ENCODE assay signal across 15 cellular contexts in the genomic region with DNA sequence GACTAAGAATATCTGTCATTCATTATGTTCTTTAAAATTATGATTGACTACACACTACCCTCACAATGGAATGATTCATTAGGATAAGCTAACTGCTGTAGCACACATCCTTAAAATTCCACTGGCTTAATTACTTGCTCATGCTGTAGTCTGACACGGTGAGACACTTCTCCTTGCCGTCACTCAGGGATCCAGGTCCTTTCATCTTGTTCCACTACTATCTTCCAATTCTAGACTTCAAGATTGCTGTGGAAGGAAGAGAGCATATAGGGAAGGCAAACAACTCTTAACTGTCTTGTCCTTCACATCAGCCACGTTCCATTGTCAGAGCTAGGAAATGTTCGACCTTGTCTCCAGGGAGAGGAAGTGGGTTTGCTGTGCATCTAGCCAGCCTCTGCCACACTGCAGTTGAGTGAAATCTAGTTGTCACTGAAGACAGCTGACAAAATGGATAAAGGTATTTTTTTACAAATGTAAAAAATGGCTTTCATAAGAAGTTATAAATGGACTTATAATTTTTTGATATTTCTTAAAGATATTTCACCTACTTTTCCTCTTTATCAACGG. TPM values are rescaled to one million over a fixed set of nuclear protein-coding genes. Genes with fewer than 3 reads are reported as not detected.
"Had no signal": no experiment of that assay in that cellular context is flagged by ENCODE, and none has a peak within 500 bp of the region (broad histone marks: within the 10 kb centered on the region; RNA-seq: fewer than 3 reads in every experiment).

No MANE protein-coding gene starts in this region.

- H3K27ac ChIP-seq: esophagus muscularis mucosa, left lung, right lobe of liver, spleen had no signal

- H3K4me1 ChIP-seq: esophagus muscularis mucosa, left lung, right lobe of liver, spleen had no signal

- H3K4me1 Mint-ChIP-seq: activated CD8-positive, alpha-beta memory T cell treated with anti-CD3 and anti-CD28 coated beads, Interleukin-2, amount 10 ng/mL, durations not matched to agents 7 days and 5 days; T-helper 17 cell had no signal

- H3K27me3 Mint-ChIP-seq: activated CD8-positive, alpha-beta memory T cell treated with anti-CD3 and anti-CD28 coated beads, Interleukin-2, amount 10 ng/mL, durations not matched to agents 7 days and 5 days had no signal

- H3K4me3 Mint-ChIP-seq: activated CD8-positive, alpha-beta memory T cell treated with anti-CD3 and anti-CD28 coated beads, Interleukin-2, amount 10 ng/mL, durations not matched to agents 7 days and 5 days; activated T-cell treated with anti-CD3 and anti-CD28 coated beads, Interleukin-2, amount 50 U/mL, for 24 hours; T-helper 17 cell had no signal

- H3K27ac Mint-ChIP-seq: activated CD8-positive, alpha-beta memory T cell treated with anti-CD3 and anti-CD28 coated beads, Interleukin-2, amount 10 ng/mL, durations not matched to agents 7 days and 5 days; activated naive CD4-positive, alpha-beta T cell treated with anti-CD3 and anti-CD28 coated beads, Interleukin-2, amount 50 U/mL, for 72 hours; activated T-cell treated with anti-CD3 and anti-CD28 coated beads, Interleukin-2, amount 50 U/mL, for 24 hours; T-helper 17 cell had no signal

- H3K36me3 ChIP-seq: esophagus muscularis mucosa, left lung, right lobe of liver, spleen had no signal

- H3K4me3 ChIP-seq: dorsolateral prefrontal cortex, esophagus muscularis mucosa, left lung, right lobe of liver, spleen had no signal

- DNase-seq: activated CD4-positive, alpha-beta T cell treated with anti-CD3 and anti-CD28 coated beads, Interleukin-2, amount 50 U/mL, for 48 hours; activated CD8-positive, alpha-beta memory T cell treated with anti-CD3 and anti-CD28 coated beads, Interleukin-2, amount 10 ng/mL, durations not matched to agents 7 days and 5 days; activated effector memory CD4-positive, alpha-beta T cell treated with anti-CD3 and anti-CD28 coated beads, Interleukin-2, amount 50 U/mL, for 16 hours; activated T-cell treated with anti-CD3 and anti-CD28 coated beads, Interleukin-2, amount 50 U/mL, for 24 hours; amniotic stem cell; dorsolateral prefrontal cortex; left lung; right lobe of liver; spleen; stimulated activated CD4-positive, alpha-beta T cell treated with anti-CD3 and anti-CD28 coated beads, Interleukin-1b, Interleukin-23, amount 100 ng/mL, for 48 hours; stimulated activated naive CD4-positive, alpha-beta T cell treated with Interleukin-2 at 50 U/mL for 16 hours; T-helper 17 cell had no signal

- ATAC-seq: activated CD8-positive, alpha-beta memory T cell treated with anti-CD3 and anti-CD28 coated beads, Interleukin-2, amount 10 ng/mL, durations not matched to agents 7 days and 5 days; activated naive CD4-positive, alpha-beta T cell treated with anti-CD3 and anti-CD28 coated beads, Interleukin-2, amount 50 U/mL, for 72 hours; left lung; right lobe of liver; SK-N-SH treated with all-trans-retinoic acid at 6 μM for 48 hours; T-helper 17 cell had no signal

- H3K36me3 Mint-ChIP-seq: activated CD8-positive, alpha-beta memory T cell treated with anti-CD3 and anti-CD28 coated beads, Interleukin-2, amount 10 ng/mL, durations not matched to agents 7 days and 5 days; activated naive CD4-positive, alpha-beta T cell treated with anti-CD3 and anti-CD28 coated beads, Interleukin-2, amount 50 U/mL, for 72 hours had no signal

- H3K9me3 Mint-ChIP-seq: activated T-cell treated with anti-CD3 and anti-CD28 coated beads, Interleukin-2, amount 50 U/mL, for 24 hours had no signal

- H3K9me3 ChIP-seq: esophagus muscularis mucosa, left lung, right lobe of liver, spleen had no signal

- H3K27me3 ChIP-seq: esophagus muscularis mucosa, left lung, right lobe of liver, spleen had no signal

RNA-seq across cellular contexts. Expression of a gene that starts 30.1 kb away (rescaled TPM):
- total RNA-seq: activated CD8-positive, alpha-beta memory T cell treated with anti-CD3 and anti-CD28 coated beads, Interleukin-2, amount 10 ng/mL, durations not matched to agents 7 days and 5 days; activated naive CD4-positive, alpha-beta T cell treated with anti-CD3 and anti-CD28 coated beads, Interleukin-2, amount 50 U/mL, for 72 hours; T-helper 17 cell had no signal
